1 cellular context compared by ENCODE assay signal in genomic region chr14:69269381-69269780, GRCh38.
TF ChIP-seq lines count a peak whose summit lies in the region.

No MANE protein-coding gene starts in this region.

TF ChIP-seq in GM12891, 5 proteins besides CTCF, POLR2A, EP300 and RAD21 (continued from another document):
- TF ChIP-seq TAF1 (IDR thresholded peaks at IDR 0.05; ENCODE audit: low read depth, low read length) (no peak), SPI1 (IDR thresholded peaks at IDR 0.05; ENCODE audit: low read depth, low read length) (no peak)
TF ChIP-seq in GM12891: peak in this region for 0.
